1 cellular context compared by ENCODE assay signal in the genomic region with DNA sequence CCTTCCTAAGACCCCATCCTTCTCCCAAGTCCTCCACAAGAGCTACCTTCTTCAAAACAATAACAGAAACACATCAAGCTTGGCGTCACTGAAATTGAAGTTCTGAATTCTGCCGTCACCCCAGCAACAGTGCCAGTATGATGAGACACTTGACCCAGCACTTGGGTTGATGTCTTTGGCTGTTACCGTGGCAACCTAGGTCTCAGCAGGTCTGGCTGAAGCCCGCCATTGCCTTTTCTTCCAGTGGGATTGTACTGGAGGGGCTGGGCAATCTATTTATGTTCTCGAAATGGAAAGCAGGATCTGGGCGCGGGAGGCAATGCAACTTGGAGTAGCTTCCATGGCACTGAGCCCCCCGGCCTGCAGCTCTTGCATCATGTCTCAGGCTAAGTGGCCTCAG.
TF ChIP-seq lines count a peak whose summit lies in the region.

No MANE protein-coding gene starts in this region.

TF ChIP-seq in K562, 482 proteins besides CTCF, POLR2A, EP300 and RAD21:
- TF ChIP-seq, protein P1, sequence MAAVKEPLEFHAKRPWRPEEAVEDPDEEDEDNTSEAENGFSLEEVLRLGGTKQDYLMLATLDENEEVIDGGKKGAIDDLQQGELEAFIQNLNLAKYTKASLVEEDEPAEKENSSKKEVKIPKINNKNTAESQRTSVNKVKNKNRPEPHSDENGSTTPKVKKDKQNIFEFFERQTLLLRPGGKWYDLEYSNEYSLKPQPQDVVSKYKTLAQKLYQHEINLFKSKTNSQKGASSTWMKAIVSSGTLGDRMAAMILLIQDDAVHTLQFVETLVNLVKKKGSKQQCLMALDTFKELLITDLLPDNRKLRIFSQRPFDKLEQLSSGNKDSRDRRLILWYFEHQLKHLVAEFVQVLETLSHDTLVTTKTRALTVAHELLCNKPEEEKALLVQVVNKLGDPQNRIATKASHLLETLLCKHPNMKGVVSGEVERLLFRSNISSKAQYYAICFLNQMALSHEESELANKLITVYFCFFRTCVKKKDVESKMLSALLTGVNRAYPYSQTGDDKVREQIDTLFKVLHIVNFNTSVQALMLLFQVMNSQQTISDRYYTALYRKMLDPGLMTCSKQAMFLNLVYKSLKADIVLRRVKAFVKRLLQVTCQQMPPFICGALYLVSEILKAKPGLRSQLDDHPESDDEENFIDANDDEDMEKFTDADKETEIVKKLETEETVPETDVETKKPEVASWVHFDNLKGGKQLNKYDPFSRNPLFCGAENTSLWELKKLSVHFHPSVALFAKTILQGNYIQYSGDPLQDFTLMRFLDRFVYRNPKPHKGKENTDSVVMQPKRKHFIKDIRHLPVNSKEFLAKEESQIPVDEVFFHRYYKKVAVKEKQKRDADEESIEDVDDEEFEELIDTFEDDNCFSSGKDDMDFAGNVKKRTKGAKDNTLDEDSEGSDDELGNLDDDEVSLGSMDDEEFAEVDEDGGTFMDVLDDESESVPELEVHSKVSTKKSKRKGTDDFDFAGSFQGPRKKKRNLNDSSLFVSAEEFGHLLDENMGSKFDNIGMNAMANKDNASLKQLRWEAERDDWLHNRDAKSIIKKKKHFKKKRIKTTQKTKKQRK (IDR thresholded peaks at IDR 0.05; ENCODE audit: borderline replicate concordance, low read depth, low read length) = no peak
- TF ChIP-seq RFX1 (IDR thresholded peaks at IDR 0.05) = peak; percentile 49; the same call in 1 of the 2 replicates
